14 cellular contexts compared by ENCODE assay signal in genomic region chr5:176816791-176817272, GRCh38. TPM values are rescaled to one million over a fixed set of nuclear protein-coding genes. Genes with fewer than 3 reads are reported as not detected.
DNase-seq lines count a peak whose midpoint lies in the region; ATAC-seq, FAIRE-seq and TF ChIP-seq lines count a peak whose summit lies in the region.
"Had no signal": no experiment of that assay in that cellular context is flagged by ENCODE, and none has a peak within 500 bp of the region (broad histone marks: within the 10 kb centered on the region; RNA-seq: fewer than 3 reads in every experiment).

No MANE protein-coding gene starts in this region.

- H3K9ac ChIP-seq in HCT116 (ENCODE audit: low read length) (no peak overlapping the region), GM12878 (ENCODE audit: control insufficient read depth, insufficient read depth, low read length) (no peak overlapping the region)

- H3K9me3 ChIP-seq in HCT116 (ENCODE audit: control insufficient read depth in 1 of 2, insufficient read depth in 1 of 2, low read depth in 1 of 2, low read length in 2 of 2) (no peaks in the 10 kb centered on the region), GM12878 (replicated peaks; ENCODE audit: control insufficient read depth, insufficient read depth, low read length) (no peaks in the 10 kb centered on the region), esophagus squamous epithelium (no peaks in the 10 kb centered on the region), vagina (no peaks in the 10 kb centered on the region)
- H3K9me3 ChIP-seq: adrenal gland had no signal

- H3K4me1 Mint-ChIP-seq in activated CD4-positive, alpha-beta T cell treated with anti-CD3 and anti-CD28 coated beads, Interleukin-2, amount 10 ng/mL, durations not matched to agents 24 days and 14 days, result peaks cover 9% of the 10 kb centered on the region
- H3K4me1 Mint-ChIP-seq in natural killer cell treated with Interleukin-12 subunit alpha and Interleukin-12 subunit beta and Interleukin-15 and Interleukin-18, amount 100 ng/mL, for 72 hours (ENCODE audit: low read depth in 2 of 2), result peaks cover 15 to 20% of the 10 kb centered on the region in 2 donors

- in situ Hi-C loops in GM12878 (cut with MboI), result no loop called here

- H4K20me1 ChIP-seq in HCT116 (ENCODE audit: insufficient read depth) (no peaks in the 10 kb centered on the region), GM12878 (ENCODE audit: control insufficient read depth, insufficient read depth) (no peaks in the 10 kb centered on the region; the same call in 1 of the 2 replicates)

- no peaks in the 10 kb centered on the region for H3K36me3 ChIP-seq in HCT116 (ENCODE audit: control insufficient read depth in 1 of 2, insufficient read depth in 2 of 2, low read length in 2 of 2)
- no peaks in the 10 kb centered on the region for H3K36me3 ChIP-seq in GM12878 (ENCODE audit: control insufficient read depth in 2 of 2, insufficient read depth in 2 of 2, low read length in 1 of 2)
- H3K36me3 ChIP-seq in esophagus squamous epithelium, result no peaks in the 10 kb centered on the region
- no peaks in the 10 kb centered on the region for H3K36me3 ChIP-seq in vagina
- H3K36me3 ChIP-seq: adrenal gland had no signal

- CTCF ChIA-PET in HCT116 (lab: Charles Lee) (interaction anchor here (0.9 to 1.3 kb wide), 2 partner anchors 9 to 156 kb away, joined by 3 to 9 read pairs; no protein-coding TSS in a partner anchor), GM12878 (lab: Yijun Ruan, JAX) (no interaction called here)

- no peaks in the 10 kb centered on the region for H3K9me2 ChIP-seq in HCT116 (ENCODE audit: insufficient read depth)

- H3K27me3 ChIP-seq in HCT116 (ENCODE audit: insufficient read depth, low read length) (no peaks in the 10 kb centered on the region), GM12878 (replicated peaks in 1 of 2; ENCODE audit: control insufficient read depth in 2 of 2, insufficient read depth in 2 of 2, low read length in 1 of 2) (peaks cover 3 to 12% of the 10 kb centered on the region in 2 experiments; a peak in 3 of 4 replicates), esophagus squamous epithelium (peaks cover 7 to 100% (median 13%) of the 10 kb centered on the region in 4 donors), vagina (no peaks in the 10 kb centered on the region)

- POLR2A ChIA-PET in HCT116 (lab: Charles Lee), result no interaction called here
- POLR2A ChIA-PET in GM12878 (lab: Charles Lee), result no interaction called here

- no peak for DNase-seq in activated CD4-positive, alpha-beta T cell treated with anti-CD3 and anti-CD28 coated beads, Interleukin-2, amount 10 ng/mL, durations not matched to agents 24 days and 14 days
- DNase-seq in activated CD4-positive, alpha-beta T cell treated with anti-CD3 and anti-CD28 coated beads for 4 hours, result no peak
- no peak for DNase-seq in HCT116 (ENCODE audit: low read depth, low spot score)
- DNase-seq in GM12878 (ENCODE audit: low read depth, low spot score), result no peak
- DNase-seq in natural killer cell treated with Interleukin-12 subunit alpha and Interleukin-12 subunit beta and Interleukin-15 and Interleukin-18, amount 100 ng/mL, for 72 hours (ENCODE audit: low spot score), result no peak
- no peak for DNase-seq in esophagus squamous epithelium (lab: John Stamatoyannopoulos, UW)
- DNase-seq in activated CD4-positive, CD25-positive, alpha-beta regulatory T cell (lab: John Stamatoyannopoulos, UW), result no peak
- no peak for DNase-seq in vagina (ENCODE audit: extremely low spot score in 2 of 2)
- DNase-seq: adrenal gland, dermis blood vessel endothelial cell, T-helper 9 cell had no signal

- H2AFZ ChIP-seq in HCT116 (ENCODE audit: low read depth, low read length, poor library complexity, severe bottlenecking), result no peak overlapping the region
- no peak overlapping the region for H2AFZ ChIP-seq in GM12878 (ENCODE audit: control insufficient read depth, low read depth, low read length)

- peaks cover 27 to 48% of the 10 kb centered on the region in 2 experiments for H3K4me1 ChIP-seq in HCT116 (ENCODE audit: control insufficient read depth in 1 of 2, insufficient read depth in 2 of 2, low read length in 2 of 2)
- no peaks in the 10 kb centered on the region for H3K4me1 ChIP-seq in GM12878 (ENCODE audit: control insufficient read depth, insufficient read depth, low read length)
- H3K4me1 ChIP-seq in esophagus squamous epithelium, result peaks cover 0 to 19% (median 13%) of the 10 kb centered on the region in 3 donors
- peaks cover 17% of the 10 kb centered on the region for H3K4me1 ChIP-seq in vagina

- H3K4me3 Mint-ChIP-seq in activated CD4-positive, alpha-beta T cell treated with anti-CD3 and anti-CD28 coated beads, Interleukin-2, amount 10 ng/mL, durations not matched to agents 24 days and 14 days, result peak overlapping the region; percentile 50
- H3K4me3 Mint-ChIP-seq in natural killer cell treated with Interleukin-12 subunit alpha and Interleukin-12 subunit beta and Interleukin-15 and Interleukin-18, amount 100 ng/mL, for 72 hours, result peak overlapping the region; percentile 48

- no peak for TF ChIP-seq EP300 in GM12878 (IDR thresholded peaks at IDR 0.05; ENCODE audit: borderline replicate concordance in 1 of 2, control insufficient read depth in 1 of 2, low read depth in 2 of 2, low read length in 2 of 2)

- no peaks in the 10 kb centered on the region for H3K36me3 Mint-ChIP-seq in activated CD4-positive, alpha-beta T cell treated with anti-CD3 and anti-CD28 coated beads, Interleukin-2, amount 10 ng/mL, durations not matched to agents 24 days and 14 days (ENCODE audit: low read depth)
- H3K36me3 Mint-ChIP-seq in natural killer cell treated with Interleukin-12 subunit alpha and Interleukin-12 subunit beta and Interleukin-15 and Interleukin-18, amount 100 ng/mL, for 72 hours, result no peaks in the 10 kb centered on the region

- BruUV-seq in HCT116 (replicated peaks; lab: Mats Ljungman, UMichigan), result no TSS peak
- no TSS peak for BruUV-seq in GM12878 (replicated peaks; lab: Mats Ljungman, UMichigan)

- no peak overlapping the region for H3K27ac Mint-ChIP-seq in activated CD4-positive, alpha-beta T cell treated with anti-CD3 and anti-CD28 coated beads, Interleukin-2, amount 10 ng/mL, durations not matched to agents 24 days and 14 days
- H3K27ac Mint-ChIP-seq in natural killer cell treated with Interleukin-12 subunit alpha and Interleukin-12 subunit beta and Interleukin-15 and Interleukin-18, amount 100 ng/mL, for 72 hours, result no peak overlapping the region

- no peak for TF ChIP-seq POLR2A in HCT116 (IDR thresholded peaks at IDR 0.05; ENCODE audit: borderline replicate concordance, extremely low read depth, insufficient read depth, insufficient read length)
- no peak for TF ChIP-seq POLR2A in GM12878 (IDR thresholded peaks at IDR 0.05; ENCODE audit: low read depth, low read length)
- no peak for TF ChIP-seq POLR2A in esophagus squamous epithelium (IDR thresholded peaks at IDR 0.05)
- no peak for TF ChIP-seq POLR2A in vagina (IDR thresholded peaks at IDR 0.05)

- RAD21 ChIA-PET in HCT116 (lab: Charles Lee; ENCODE audit: low non-redundant PET in 1 of 2, low total read pairs in 2 of 2, uncharacterized antibody in 2 of 2, unreplicated experiment in 2 of 2), result no interaction called here
- RAD21 ChIA-PET in GM12878 (lab: Charles Lee; ENCODE audit: unreplicated experiment), result interaction anchor here (1.6 to 2.0 kb wide), 2 partner anchors 70 to 156 kb away, joined by 4 to 7 read pairs; no protein-coding TSS in a partner anchor

- 22% methylated on average over 7 of the region's 7 CpGs for WGBS in GM12878 (ENCODE audit: insufficient coverage, insufficient replicate concordance, low lambda C conversion rate, missing lambda C conversion rate)
- WGBS in esophagus squamous epithelium, 2 donors, result 81% methylated on average over 3 of the region's 7 CpGs; no CpG with 5 or more reads in 1 of the 2 donors

- no peaks in the 10 kb centered on the region for H3K9me3 Mint-ChIP-seq in activated CD4-positive, alpha-beta T cell treated with anti-CD3 and anti-CD28 coated beads, Interleukin-2, amount 10 ng/mL, durations not matched to agents 24 days and 14 days
- H3K9me3 Mint-ChIP-seq in natural killer cell treated with Interleukin-12 subunit alpha and Interleukin-12 subunit beta and Interleukin-15 and Interleukin-18, amount 100 ng/mL, for 72 hours, result no peaks in the 10 kb centered on the region

- intact Hi-C loops in activated CD4-positive, alpha-beta T cell treated with anti-CD3 and anti-CD28 coated beads, Interleukin-2, amount 10 ng/mL, durations not matched to agents 24 days and 14 days (cut with micrococcal nuclease), result loop anchor here (5.0 to 10.0 kb wide), 2 partner anchors 140 to 162 kb away; no protein-coding TSS in a partner anchor
- intact Hi-C loops in HCT116 (cut with micrococcal nuclease), result no loop called here
- intact Hi-C loops in GM12878 (cut with micrococcal nuclease; ENCODE audit: unreplicated experiment), result loop anchor here (5.0 to 10.0 kb wide), 2 partner anchors 138 to 295 kb away; no protein-coding TSS in a partner anchor
- intact Hi-C loops in esophagus squamous epithelium (cut with DNase I), result no loop called here
- intact Hi-C loops in vagina (cut with DNase I), result no loop called here

- ATAC-seq in HCT116 (no peak), GM12878 (no peak)
- ATAC-seq in natural killer cell treated with Interleukin-12 subunit alpha and Interleukin-12 subunit beta and Interleukin-15 and Interleukin-18, amount 100 ng/mL, for 72 hours, result no peak
- ATAC-seq: right cardiac atrium had no signal

- peaks cover 61% of the 10 kb centered on the region for H3K27me3 Mint-ChIP-seq in activated CD4-positive, alpha-beta T cell treated with anti-CD3 and anti-CD28 coated beads, Interleukin-2, amount 10 ng/mL, durations not matched to agents 24 days and 14 days
- peaks cover 50 to 57% of the 10 kb centered on the region in 2 donors for H3K27me3 Mint-ChIP-seq in natural killer cell treated with Interleukin-12 subunit alpha and Interleukin-12 subunit beta and Interleukin-15 and Interleukin-18, amount 100 ng/mL, for 72 hours

- no peak for TF ChIP-seq RAD21 in HCT116 (IDR thresholded peaks at IDR 0.05; ENCODE audit: low read depth)
- TF ChIP-seq RAD21 in GM12878 (IDR thresholded peaks at IDR 0.05; ENCODE audit: insufficient read depth, low read depth, low read length), result no peak

- SMC1A ChIA-PET in GM12878 (lab: Charles Lee; ENCODE audit: uncharacterized antibody, unreplicated experiment), result no interaction called here

- H3K4me2 ChIP-seq in HCT116 (ENCODE audit: low read length) (peak overlapping the region; percentile 90; the same call in 1 of the 2 replicates), GM12878 (ENCODE audit: control insufficient read depth, insufficient read depth) (no peak overlapping the region)

- TF ChIP-seq CTCF in HCT116 (IDR thresholded peaks at IDR 0.05 in 2 of 3, conservative IDR thresholded peaks at IDR 0.05 in 1 of 3; ENCODE audit: borderline replicate concordance in 1 of 3, insufficient read depth in 1 of 3, low read depth in 2 of 3, low read length in 2 of 3) (no peak), GM12878 (IDR thresholded peaks at IDR 0.05 in 2 of 3, conservative IDR thresholded peaks at IDR 0.05 in 1 of 3; ENCODE audit: control insufficient read depth in 2 of 3, extremely low read depth in 1 of 3, insufficient read depth in 1 of 3, low read depth in 3 of 3, low read length in 3 of 3) (no peak), esophagus squamous epithelium (IDR thresholded peaks at IDR 0.05) (no peak), vagina (IDR thresholded peaks at IDR 0.05) (no peak)

- H3K79me2 ChIP-seq in HCT116 (ENCODE audit: insufficient read depth, low read length) (no peaks in the 10 kb centered on the region), GM12878 (ENCODE audit: control insufficient read depth, insufficient read depth, low read length) (no peaks in the 10 kb centered on the region)

- no peak overlapping the region for H3K4me3 ChIP-seq in HCT116 (replicated peaks in 1 of 2; ENCODE audit: low read depth in 1 of 2, low read length in 2 of 2)
- H3K4me3 ChIP-seq in GM12878, result no peak overlapping the region
- no peak overlapping the region for H3K4me3 ChIP-seq in esophagus squamous epithelium
- no peak overlapping the region for H3K4me3 ChIP-seq in vagina

- H3K27ac ChIP-seq in HCT116 (ENCODE audit: low read depth, low read length), result no peak overlapping the region
- no peak overlapping the region for H3K27ac ChIP-seq in GM12878 (ENCODE audit: control insufficient read depth, insufficient read depth)
- no peak overlapping the region for H3K27ac ChIP-seq in esophagus squamous epithelium
- no peak overlapping the region for H3K27ac ChIP-seq in vagina

- no peak for FAIRE-seq in GM12878 (lab: Jason Lieb, UNC)
- FAIRE-seq: islet of Langerhans had no signal

RNA-seq across cellular contexts. Expression of gene UNC5A, which starts 6.5 kb away (rescaled TPM):
- total RNA-seq in activated CD4-positive, alpha-beta T cell treated with anti-CD3 and anti-CD28 coated beads, Interleukin-2, amount 10 ng/mL, durations not matched to agents 24 days and 14 days, result not detected in 2 replicates
- total RNA-seq in HCT116 (2021; ENCODE audit: unreplicated experiment) (10.1 TPM), GM12878 (2014; rRNA removed) (not detected in 2 replicates), GM12878 (2014; rRNA removed; fragmentation: Illumina TruSeq; extraction: Trizol) (not detected in 2 replicates), GM12878 (2021) (not detected in 2 replicates), esophagus squamous epithelium (under 1 TPM in 1 of 4 donors, not detected in 3; 0.19 TPM), vagina (not detected)
- polyA plus RNA-seq in HCT116 (2012), result 9.0 and 9.9 TPM in 2 replicates
- total RNA-seq in GM12878 (2013; cell fraction: nucleolus; rRNA removed), result not detected in 2 replicates
- not detected for polyA plus RNA-seq in GM12878 (2011; ENCODE audit: low read depth)
- polyA plus RNA-seq in GM12878 (2011; rRNA removed) (not detected in 2 replicates), GM12878 (2014; fragmentation: Illumina TruSeq; extraction: Trizol) (not detected in 2 replicates), GM12878 (2014; fragmentation: Nextera tagmentation; extraction: Ambion mirVana) (not detected), GM12878 (2014; rRNA removed) (not detected in 2 replicates), GM12878 (2016; fragmentation: Nextera tagmentation; extraction: Ambion mirVana) (not detected)
- not detected in 2 replicates for polyA plus RNA-seq in GM12878 (2011; cell fraction: cytosol; rRNA removed)
- not detected in 2 replicates for polyA plus RNA-seq in GM12878 (2011; cell fraction: nucleus; rRNA removed)
- not detected in 2 replicates for polyA plus RNA-seq in GM12878 (2012)
- not detected in 2 replicates for polyA minus RNA-seq in GM12878 (2011; rRNA and poly(A)+ RNA removed)
- polyA minus RNA-seq in GM12878 (2011; cell fraction: cytosol; rRNA and poly(A)+ RNA removed), result not detected in 2 replicates
- not detected in 2 replicates for polyA minus RNA-seq in GM12878 (2011; cell fraction: nucleus; rRNA and poly(A)+ RNA removed)
- not detected for total RNA-seq in natural killer cell treated with Interleukin-12 subunit alpha and Interleukin-12 subunit beta and Interleukin-15 and Interleukin-18, amount 100 ng/mL, for 72 hours
- total RNA-seq: activated CD8-positive, alpha-beta memory T cell treated with anti-CD3 and anti-CD28 coated beads for 36 hours had no signal

Comparison
In these comparisons a context has a peak if more than half of its experiments do, and no peak if none do; other contexts are left out.
1. intact Hi-C loops: an anchor here in activated CD4-positive, alpha-beta T cell treated with anti-CD3 and anti-CD28 coated beads, Interleukin-2, amount 10 ng/mL, durations not matched to agents 24 days and 14 days (5.0 to 10.0 kb wide) and GM12878 (5.0 to 10.0 kb wide); none called in HCT116, esophagus squamous epithelium and vagina.